1 cellular context compared by ENCODE assay signal in genomic region chr5:172932313-172933017, GRCh38.
TF ChIP-seq lines count a peak whose summit lies in the region.

No MANE protein-coding gene starts in this region.

TF ChIP-seq in HepG2, 621 proteins besides CTCF, POLR2A, EP300 and RAD21 (continued from another document and continues in another):
- TF ChIP-seq, protein P1, sequence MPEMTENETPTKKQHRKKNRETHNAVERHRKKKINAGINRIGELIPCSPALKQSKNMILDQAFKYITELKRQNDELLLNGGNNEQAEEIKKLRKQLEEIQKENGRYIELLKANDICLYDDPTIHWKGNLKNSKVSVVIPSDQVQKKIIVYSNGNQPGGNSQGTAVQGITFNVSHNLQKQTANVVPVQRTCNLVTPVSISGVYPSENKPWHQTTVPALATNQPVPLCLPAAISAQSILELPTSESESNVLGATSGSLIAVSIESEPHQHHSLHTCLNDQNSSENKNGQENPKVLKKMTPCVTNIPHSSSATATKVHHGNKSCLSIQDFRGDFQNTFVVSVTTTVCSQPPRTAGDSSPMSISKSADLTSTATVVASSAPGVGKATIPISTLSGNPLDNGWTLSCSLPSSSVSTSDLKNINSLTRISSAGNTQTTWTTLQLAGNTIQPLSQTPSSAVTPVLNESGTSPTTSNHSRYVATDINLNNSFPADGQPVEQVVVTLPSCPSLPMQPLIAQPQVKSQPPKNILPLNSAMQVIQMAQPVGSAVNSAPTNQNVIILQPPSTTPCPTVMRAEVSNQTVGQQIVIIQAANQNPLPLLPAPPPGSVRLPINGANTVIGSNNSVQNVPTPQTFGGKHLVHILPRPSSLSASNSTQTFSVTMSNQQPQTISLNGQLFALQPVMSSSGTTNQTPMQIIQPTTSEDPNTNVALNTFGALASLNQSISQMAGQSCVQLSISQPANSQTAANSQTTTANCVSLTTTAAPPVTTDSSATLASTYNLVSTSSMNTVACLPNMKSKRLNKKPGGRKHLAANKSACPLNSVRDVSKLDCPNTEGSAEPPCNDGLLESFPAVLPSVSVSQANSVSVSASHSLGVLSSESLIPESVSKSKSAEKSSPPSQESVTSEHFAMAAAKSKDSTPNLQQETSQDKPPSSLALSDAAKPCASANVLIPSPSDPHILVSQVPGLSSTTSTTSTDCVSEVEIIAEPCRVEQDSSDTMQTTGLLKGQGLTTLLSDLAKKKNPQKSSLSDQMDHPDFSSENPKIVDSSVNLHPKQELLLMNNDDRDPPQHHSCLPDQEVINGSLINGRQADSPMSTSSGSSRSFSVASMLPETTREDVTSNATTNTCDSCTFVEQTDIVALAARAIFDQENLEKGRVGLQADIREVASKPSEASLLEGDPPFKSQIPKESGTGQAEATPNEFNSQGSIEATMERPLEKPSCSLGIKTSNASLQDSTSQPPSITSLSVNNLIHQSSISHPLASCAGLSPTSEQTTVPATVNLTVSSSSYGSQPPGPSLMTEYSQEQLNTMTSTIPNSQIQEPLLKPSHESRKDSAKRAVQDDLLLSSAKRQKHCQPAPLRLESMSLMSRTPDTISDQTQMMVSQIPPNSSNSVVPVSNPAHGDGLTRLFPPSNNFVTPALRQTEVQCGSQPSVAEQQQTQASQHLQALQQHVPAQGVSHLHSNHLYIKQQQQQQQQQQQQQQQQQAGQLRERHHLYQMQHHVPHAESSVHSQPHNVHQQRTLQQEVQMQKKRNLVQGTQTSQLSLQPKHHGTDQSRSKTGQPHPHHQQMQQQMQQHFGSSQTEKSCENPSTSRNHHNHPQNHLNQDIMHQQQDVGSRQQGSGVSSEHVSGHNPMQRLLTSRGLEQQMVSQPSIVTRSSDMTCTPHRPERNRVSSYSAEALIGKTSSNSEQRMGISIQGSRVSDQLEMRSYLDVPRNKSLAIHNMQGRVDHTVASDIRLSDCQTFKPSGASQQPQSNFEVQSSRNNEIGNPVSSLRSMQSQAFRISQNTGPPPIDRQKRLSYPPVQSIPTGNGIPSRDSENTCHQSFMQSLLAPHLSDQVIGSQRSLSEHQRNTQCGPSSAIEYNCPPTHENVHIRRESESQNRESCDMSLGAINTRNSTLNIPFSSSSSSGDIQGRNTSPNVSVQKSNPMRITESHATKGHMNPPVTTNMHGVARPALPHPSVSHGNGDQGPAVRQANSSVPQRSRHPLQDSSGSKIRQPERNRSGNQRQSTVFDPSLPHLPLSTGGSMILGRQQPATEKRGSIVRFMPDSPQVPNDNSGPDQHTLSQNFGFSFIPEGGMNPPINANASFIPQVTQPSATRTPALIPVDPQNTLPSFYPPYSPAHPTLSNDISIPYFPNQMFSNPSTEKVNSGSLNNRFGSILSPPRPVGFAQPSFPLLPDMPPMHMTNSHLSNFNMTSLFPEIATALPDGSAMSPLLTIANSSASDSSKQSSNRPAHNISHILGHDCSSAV (CRISPR knock-in tag; IDR thresholded peaks at IDR 0.05; ENCODE audit: borderline replicate concordance): no peak
- TF ChIP-seq MIXL1 (CRISPR knock-in tag; IDR thresholded peaks at IDR 0.05) (no peak), PITX1 (CRISPR knock-in tag; IDR thresholded peaks at IDR 0.05) (no peak), FOXC1 (CRISPR knock-in tag; IDR thresholded peaks at IDR 0.05; ENCODE audit: borderline replicate concordance) (no peak), ATF3 (CRISPR knock-in tag; IDR thresholded peaks at IDR 0.05) (0 out of 2 replicates have a peak, but pooled peaks have one; percentile 33), ZNF577 (CRISPR knock-in tag; IDR thresholded peaks at IDR 0.05; ENCODE audit: borderline replicate concordance, low read depth) (no peak), KMT2B (CRISPR knock-in tag; IDR thresholded peaks at IDR 0.05) (no peak), MXI1 (IDR thresholded peaks at IDR 0.05; ENCODE audit: borderline replicate concordance, low read depth, low read length) (no peak), FOXA3 (CRISPR knock-in tag; IDR thresholded peaks at IDR 0.05) (0 out of 2 replicates have a peak, but pooled peaks have one; percentile 8), AGO1 (IDR thresholded peaks at IDR 0.05; ENCODE audit: low read depth, low read length, poor library complexity, severe bottlenecking) (no peak), HOXA3 (CRISPR knock-in tag; IDR thresholded peaks at IDR 0.05) (peak; percentile 32; the same call in 1 of the 2 replicates), MXD4 (CRISPR knock-in tag; IDR thresholded peaks at IDR 0.05) (no peak), MXD1 (CRISPR knock-in tag; IDR thresholded peaks at IDR 0.05) (no peak), HNRNPLL (IDR thresholded peaks at IDR 0.05; ENCODE audit: low read depth, low read length, poor library complexity, severe bottlenecking) (peak; percentile 31), ATF1 (CRISPR knock-in tag; IDR thresholded peaks at IDR 0.05) (no peak), RBM22 (optimal IDR thresholded peaks at IDR 0.05; ENCODE audit: low read length) (peak; percentile 73), BCL6 (CRISPR knock-in tag; IDR thresholded peaks at IDR 0.05) (0 out of 2 replicates have a peak, but pooled peaks have one; percentile 14), RFX3 (CRISPR knock-in tag; IDR thresholded peaks at IDR 0.05) (no peak), ZNF546 (CRISPR knock-in tag; conservative IDR thresholded peaks at IDR 0.05) (no peak), NR0B2 (CRISPR knock-in tag; IDR thresholded peaks at IDR 0.05) (no peak), CHD4 (IDR thresholded peaks at IDR 0.05; ENCODE audit: borderline replicate concordance, low read length) (no peak), ZNF354B (CRISPR knock-in tag; IDR thresholded peaks at IDR 0.05) (no peak), HNRNPL (IDR thresholded peaks at IDR 0.05; ENCODE audit: low read depth, low read length) (0 out of 2 replicates have a peak, but pooled peaks have one; percentile 55), SKI (IDR thresholded peaks at IDR 0.05; ENCODE audit: partially characterized antibody) (no peak), ZNF563 (CRISPR knock-in tag; IDR thresholded peaks at IDR 0.05) (no peak), UBTF (CRISPR knock-in tag; IDR thresholded peaks at IDR 0.05) (no peak), KDM1A (CRISPR knock-in tag; IDR thresholded peaks at IDR 0.05) (no peak), ZBTB44 (CRISPR knock-in tag; IDR thresholded peaks at IDR 0.05) (no peak), TOE1 (CRISPR knock-in tag; IDR thresholded peaks at IDR 0.05) (no peak), HNRNPUL1 (IDR thresholded peaks at IDR 0.05; ENCODE audit: low read depth, low read length) (no peak), ZNF607 (CRISPR knock-in tag; IDR thresholded peaks at IDR 0.05; ENCODE audit: borderline replicate concordance) (no peak), PRMT3 (CRISPR knock-in tag; IDR thresholded peaks at IDR 0.05; ENCODE audit: borderline replicate concordance, low read depth) (no peak), SRSF4 (IDR thresholded peaks at IDR 0.05; ENCODE audit: low read depth, low read length, poor library complexity, severe bottlenecking) (no peak), EED (CRISPR knock-in tag; IDR thresholded peaks at IDR 0.05) (no peak; the same call in 1 of the 2 replicates), CCDC6 (CRISPR knock-in tag; IDR thresholded peaks at IDR 0.05) (no peak), TBX2 (CRISPR knock-in tag; IDR thresholded peaks at IDR 0.05; ENCODE audit: borderline replicate concordance) (peak; percentile 46), KLF13 (CRISPR knock-in tag; IDR thresholded peaks at IDR 0.05) (no peak), ZNF674 (CRISPR knock-in tag; IDR thresholded peaks at IDR 0.05; ENCODE audit: low read depth) (0 out of 2 replicates have a peak, but pooled peaks have one; percentile 66), ADNP (CRISPR knock-in tag; IDR thresholded peaks at IDR 0.05) (no peak), EEA1 (CRISPR knock-in tag; IDR thresholded peaks at IDR 0.05; ENCODE audit: borderline replicate concordance) (no peak), THYN1 (CRISPR knock-in tag; IDR thresholded peaks at IDR 0.05; ENCODE audit: borderline replicate concordance, low read depth) (no peak), CEBPB (IDR thresholded peaks at IDR 0.05; ENCODE audit: borderline replicate concordance, low read depth, low read length) (no peak), SATB2 (CRISPR knock-in tag; IDR thresholded peaks at IDR 0.05) (no peak), GABPB1 (CRISPR knock-in tag; IDR thresholded peaks at IDR 0.05) (peak; percentile 49; the same call in 1 of the 2 replicates), E2F1 (CRISPR knock-in tag; IDR thresholded peaks at IDR 0.05) (no peak), AGO2 (optimal IDR thresholded peaks at IDR 0.05; ENCODE audit: low read depth, low read length) (peak; percentile 63)
- TF ChIP-seq, protein P2, sequence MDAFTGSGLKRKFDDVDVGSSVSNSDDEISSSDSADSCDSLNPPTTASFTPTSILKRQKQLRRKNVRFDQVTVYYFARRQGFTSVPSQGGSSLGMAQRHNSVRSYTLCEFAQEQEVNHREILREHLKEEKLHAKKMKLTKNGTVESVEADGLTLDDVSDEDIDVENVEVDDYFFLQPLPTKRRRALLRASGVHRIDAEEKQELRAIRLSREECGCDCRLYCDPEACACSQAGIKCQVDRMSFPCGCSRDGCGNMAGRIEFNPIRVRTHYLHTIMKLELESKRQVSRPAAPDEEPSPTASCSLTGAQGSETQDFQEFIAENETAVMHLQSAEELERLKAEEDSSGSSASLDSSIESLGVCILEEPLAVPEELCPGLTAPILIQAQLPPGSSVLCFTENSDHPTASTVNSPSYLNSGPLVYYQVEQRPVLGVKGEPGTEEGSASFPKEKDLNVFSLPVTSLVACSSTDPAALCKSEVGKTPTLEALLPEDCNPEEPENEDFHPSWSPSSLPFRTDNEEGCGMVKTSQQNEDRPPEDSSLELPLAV (CRISPR knock-in tag; conservative IDR thresholded peaks at IDR 0.05; ENCODE audit: low read depth): no peak
- TF ChIP-seq, protein P3, sequence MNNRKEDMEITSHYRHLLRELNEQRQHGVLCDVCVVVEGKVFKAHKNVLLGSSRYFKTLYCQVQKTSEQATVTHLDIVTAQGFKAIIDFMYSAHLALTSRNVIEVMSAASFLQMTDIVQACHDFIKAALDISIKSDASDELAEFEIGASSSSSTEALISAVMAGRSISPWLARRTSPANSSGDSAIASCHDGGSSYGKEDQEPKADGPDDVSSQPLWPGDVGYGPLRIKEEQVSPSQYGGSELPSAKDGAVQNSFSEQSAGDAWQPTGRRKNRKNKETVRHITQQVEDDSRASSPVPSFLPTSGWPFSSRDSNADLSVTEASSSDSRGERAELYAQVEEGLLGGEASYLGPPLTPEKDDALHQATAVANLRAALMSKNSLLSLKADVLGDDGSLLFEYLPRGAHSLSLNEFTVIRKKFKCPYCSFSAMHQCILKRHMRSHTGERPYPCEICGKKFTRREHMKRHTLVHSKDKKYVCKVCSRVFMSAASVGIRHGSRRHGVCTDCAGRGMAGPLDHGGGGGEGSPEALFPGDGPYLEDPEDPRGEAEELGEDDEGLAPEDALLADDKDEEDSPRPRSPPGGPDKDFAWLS (CRISPR knock-in tag; IDR thresholded peaks at IDR 0.05; ENCODE audit: borderline replicate concordance): no peak
